8 cellular contexts compared by ENCODE assay signal in the genomic region with DNA sequence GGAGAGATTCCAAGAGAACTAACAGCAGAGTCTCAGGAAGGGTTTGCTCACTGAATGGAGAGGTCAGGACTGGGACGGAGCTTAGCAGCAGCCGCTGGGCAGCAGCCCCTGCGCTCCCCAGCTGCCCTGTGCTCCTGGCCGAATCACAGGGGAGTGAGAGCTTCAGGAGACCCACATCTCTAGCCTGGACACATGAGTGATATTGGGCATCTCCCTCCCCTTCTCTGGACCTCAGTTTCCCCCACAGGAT. TPM values are rescaled to one million over a fixed set of nuclear protein-coding genes. Genes with fewer than 3 reads are reported as not detected.
DNase-seq lines count a peak whose midpoint lies in the region; ATAC-seq and TF ChIP-seq lines count a peak whose summit lies in the region.

No MANE protein-coding gene starts in this region.

- H3K27me3 ChIP-seq in BLaER1: peaks cover 50% of the 10 kb centered on the region
- peaks cover 0 to 5% of the 10 kb centered on the region in 2 donors for H3K27me3 ChIP-seq in Peyer's patch
- peaks cover 0 to 37% (median 0%) of the 10 kb centered on the region in 4 donors for H3K27me3 ChIP-seq in esophagus muscularis mucosa
- H3K27me3 ChIP-seq in neuron (ENCODE audit: insufficient read depth, low read length): peaks cover 4% of the 10 kb centered on the region

- no peak for DNase-seq in Peyer's patch
- no peak for DNase-seq in esophagus muscularis mucosa (ENCODE audit: extremely low spot score)
- no peak for DNase-seq in GM19238 (ENCODE audit: insufficient read length, low spot score)
- no peak for DNase-seq in nucleus accumbens (lab: John Stamatoyannopoulos, UW)

- no peak overlapping the region for H3K9ac ChIP-seq in BLaER1

- peak overlapping the region; percentile 79 for H3K4me2 ChIP-seq in BLaER1

- TF ChIP-seq CTCF in Peyer's patch (IDR thresholded peaks at IDR 0.05) (no peak), esophagus muscularis mucosa (IDR thresholded peaks at IDR 0.05) (no peak)

- no peak for TF ChIP-seq EP300 in esophagus muscularis mucosa (IDR thresholded peaks at IDR 0.05)

- H3K36me3 ChIP-seq in BLaER1: no peaks in the 10 kb centered on the region
- H3K36me3 ChIP-seq in Peyer's patch: no peaks in the 10 kb centered on the region
- H3K36me3 ChIP-seq in esophagus muscularis mucosa: no peaks in the 10 kb centered on the region
- H3K36me3 ChIP-seq in neuron (ENCODE audit: insufficient read depth, low read length): no peaks in the 10 kb centered on the region

- no peak for ATAC-seq in GM18909 (IDR thresholded peaks at IDR 0.05; ENCODE audit: poor library complexity, unreplicated experiment)
- ATAC-seq in HG03196 (IDR thresholded peaks at IDR 0.05; ENCODE audit: unreplicated experiment): no peak

- H2AFZ ChIP-seq in neuron (ENCODE audit: low read depth, low read length): peak overlapping the region; percentile 100

- H3K9me3 ChIP-seq in BLaER1: peaks cover 19% of the 10 kb centered on the region
- no peaks in the 10 kb centered on the region for H3K9me3 ChIP-seq in Peyer's patch
- H3K9me3 ChIP-seq in esophagus muscularis mucosa: no peaks in the 10 kb centered on the region
- peaks cover 3% of the 10 kb centered on the region for H3K9me3 ChIP-seq in neuron (ENCODE audit: low read length)

- no peak overlapping the region for H3K27ac ChIP-seq in BLaER1
- H3K27ac ChIP-seq in Peyer's patch: no peak overlapping the region
- peak overlapping the region in 1 of 4 donors; percentile 67 for H3K27ac ChIP-seq in esophagus muscularis mucosa (replicated peaks in 1 of 4)

- 0 out of 2 replicates have a peak, but pooled peaks cover 12% of the 10 kb centered on the region for H4K20me1 ChIP-seq in BLaER1

- intact Hi-C loops in esophagus muscularis mucosa (cut with DNase I): loop anchor here (5.0 kb wide), 1 partner anchor 40 kb away; the partner anchor contains the start of gene LAPTM4A

- WGBS in esophagus muscularis mucosa: 23% methylated on average over 4 of the region's 4 CpGs

- H3K4me3 ChIP-seq in BLaER1 (peak overlapping the region; percentile 61), Peyer's patch (peak overlapping the region in 3 of 4 donors; percentile 33 to 62 (median 56)), esophagus muscularis mucosa (peak overlapping the region; percentile 66 to 83 (median 70)), neuron (ENCODE audit: low read length) (peak overlapping the region; percentile 70)

- TF ChIP-seq POLR2A in Peyer's patch (IDR thresholded peaks at IDR 0.05) (no peak), esophagus muscularis mucosa (IDR thresholded peaks at IDR 0.05; ENCODE audit: low read depth) (no peak)

- H3K4me1 ChIP-seq in BLaER1 (peaks cover 15% of the 10 kb centered on the region), Peyer's patch (peaks cover 0 to 13% (median 11%) of the 10 kb centered on the region in 4 donors), esophagus muscularis mucosa (peaks cover 8 to 20% (median 19%) of the 10 kb centered on the region in 4 donors), neuron (ENCODE audit: insufficient read depth, low read length) (peaks cover 12% of the 10 kb centered on the region)

RNA-seq across cellular contexts. Expression of gene MATN3, which starts 0.5 kb away (rescaled TPM):
- total RNA-seq in Peyer's patch (under 1 TPM in 1 of 4 donors, not detected in 3; 0.40 TPM), esophagus muscularis mucosa (1 to 10 TPM in 1 of 4 donors, under 1 TPM in 3; 0.66 to 1.3 (median 0.82) TPM)

RNA-seq across cellular contexts. Expression of gene WDR35, which starts 22.1 kb away (rescaled TPM):
- total RNA-seq in Peyer's patch: 1 to 10 TPM; 3.4 to 4.1 (median 3.8) TPM
- 10 to 100 TPM in 3 of 4 donors, 1 to 10 TPM in 1; 9.4 to 15.0 (median 12.3) TPM for total RNA-seq in esophagus muscularis mucosa

RNA-seq across cellular contexts. Expression of gene LAPTM4A, which starts 39.5 kb away (rescaled TPM):
- total RNA-seq in Peyer's patch (10 to 100 TPM; 27.3 to 65.0 (median 50.0) TPM), esophagus muscularis mucosa (100 to 1,000 TPM; 154 to 215 (median 192) TPM)
